In the genomic region with DNA sequence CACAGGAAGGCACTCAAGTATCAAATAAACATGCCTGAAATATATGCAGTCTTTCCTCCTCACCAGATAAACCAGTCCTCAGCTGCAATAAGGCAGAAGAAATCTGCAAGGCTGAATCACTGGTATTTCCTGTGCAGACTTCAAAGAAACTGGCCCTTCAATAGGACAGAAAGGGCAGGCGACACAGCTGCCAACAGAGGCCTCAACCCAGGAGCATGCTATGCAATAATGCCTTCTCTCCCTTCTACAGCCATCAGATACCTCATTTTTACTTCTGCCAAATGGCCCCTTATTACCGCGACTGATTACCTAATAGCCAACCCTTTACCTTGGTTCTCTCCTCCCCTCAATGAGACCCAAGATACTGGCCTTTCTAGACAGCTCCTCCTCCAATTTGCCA, we compare ENCODE assay signal across 10 cellular contexts. TPM values are rescaled to one million over a fixed set of nuclear protein-coding genes. Genes with fewer than 3 reads are reported as not detected.
DNase-seq lines count a peak whose midpoint lies in the region; ATAC-seq, FAIRE-seq and TF ChIP-seq lines count a peak whose summit lies in the region.
"Had no signal": no experiment of that assay in that cellular context is flagged by ENCODE, and none has a peak within 500 bp of the region (broad histone marks: within the 10 kb centered on the region; RNA-seq: fewer than 3 reads in every experiment).

No MANE protein-coding gene starts in this region.

- H3K4me1 Mint-ChIP-seq in CD4-positive, alpha-beta T cell (ENCODE audit: low read depth), result peaks cover 37% of the 10 kb centered on the region

- FAIRE-seq in HTR-8/SVneo (lab: Jason Lieb, UNC) (peak; percentile 88), GM12878 (lab: Jason Lieb, UNC) (no peak)

- no peak overlapping the region for H3K4me3 ChIP-seq in AG09309 (ENCODE audit: control insufficient read depth, low read depth, low read length)
- H3K4me3 ChIP-seq in GM12878, result no peak overlapping the region
- H3K4me3 ChIP-seq in mesodermal cell (ENCODE audit: extremely low read depth, insufficient read depth, low read length, poor library complexity, severe bottlenecking), result no peak overlapping the region
- H3K4me3 ChIP-seq in left ventricle myocardium inferior, result no peak overlapping the region

- SMC1A ChIA-PET in GM12878 (lab: Charles Lee; ENCODE audit: uncharacterized antibody, unreplicated experiment), result interaction anchor here (0.7 to 8.0 kb wide), 8 partner anchors 8 to 86 kb away, joined by 3 to 48 read pairs (median 4); no protein-coding TSS in a partner anchor

- DNase-seq in AG09309 (ENCODE audit: low read depth) (peak; percentile 17), HTR-8/SVneo (ENCODE audit: insufficient read length, low spot score) (peak; percentile 59), GM12878 (ENCODE audit: low read depth, low spot score) (no peak), left ventricle myocardium inferior (no peak), activated gamma-delta T cell treated with Interleukin-2 at 50 U/mL for 16 hours (no peak)
- DNase-seq in CD4-positive, alpha-beta T cell, result no peak
- DNase-seq: KBM-7 had no signal

- peaks cover 27% of the 10 kb centered on the region for H3K4me1 ChIP-seq in GM12878 (ENCODE audit: control insufficient read depth, insufficient read depth, low read length)
- peaks cover 57% of the 10 kb centered on the region for H3K4me1 ChIP-seq in mesodermal cell (ENCODE audit: control insufficient read depth, insufficient read depth, low read length, poor library complexity, severe bottlenecking)
- peaks cover 44% of the 10 kb centered on the region for H3K4me1 ChIP-seq in left ventricle myocardium inferior

- H3K9me3 Mint-ChIP-seq in CD4-positive, alpha-beta T cell, result no peaks in the 10 kb centered on the region
- H3K9me3 Mint-ChIP-seq: memory B cell had no signal

- H3K4me2 ChIP-seq in GM12878 (ENCODE audit: control insufficient read depth, insufficient read depth), result no peak overlapping the region

- CTCF ChIA-PET in GM12878 (lab: Yijun Ruan, JAX), result interaction anchor here (0.9 to 5.0 kb wide), 7 partner anchors 8 to 359 kb away, joined by 3 to 27 read pairs (median 4); no protein-coding TSS in a partner anchor
- CTCF ChIA-PET in CD4-positive, alpha-beta T cell (lab: Charles Lee), result interaction anchor here (1.6 to 3.0 kb wide), 2 partner anchors 33 to 47 kb away, joined by 5 to 14 read pairs; no protein-coding TSS in a partner anchor

- intact Hi-C loops in GM12878 (cut with micrococcal nuclease; ENCODE audit: unreplicated experiment) (no loop called here), left ventricle myocardium inferior (cut with micrococcal nuclease) (no loop called here)
- intact Hi-C loops in CD4-positive, alpha-beta T cell (cut with DNase I, micrococcal nuclease), result no loop called here

- no peak overlapping the region for H2AFZ ChIP-seq in GM12878 (ENCODE audit: control insufficient read depth, low read depth, low read length)

- ATAC-seq in GM12878 (peak; percentile 6; the same call in 2 of the 3 replicates), GM18498 (IDR thresholded peaks at IDR 0.05; ENCODE audit: unreplicated experiment) (no peak)
- no peak for ATAC-seq in CD4-positive, alpha-beta T cell (ENCODE audit: poor library complexity)

- TF ChIP-seq CTCF in AG09309 (IDR thresholded peaks at IDR 0.05; ENCODE audit: control insufficient read depth, insufficient read depth, low read depth, low read length, missing control alignments) (no peak), GM12878 (IDR thresholded peaks at IDR 0.05 in 2 of 3, conservative IDR thresholded peaks at IDR 0.05 in 1 of 3; ENCODE audit: control insufficient read depth in 2 of 3, extremely low read depth in 1 of 3, insufficient read depth in 1 of 3, low read depth in 3 of 3, low read length in 3 of 3) (no peak), left ventricle myocardium inferior (IDR thresholded peaks at IDR 0.05; ENCODE audit: borderline replicate concordance) (no peak)
- TF ChIP-seq CTCF in CD4-positive, alpha-beta T cell (IDR thresholded peaks at IDR 0.05), result no peak

- in situ Hi-C loops in GM12878 (cut with MboI), result no loop called here

- peaks cover 0 to 2% of the 10 kb centered on the region in 2 experiments; a peak in 2 of 4 replicates for H3K36me3 ChIP-seq in GM12878 (ENCODE audit: control insufficient read depth in 2 of 2, insufficient read depth in 2 of 2, low read length in 1 of 2)
- peaks cover 27% of the 10 kb centered on the region for H3K36me3 ChIP-seq in mesodermal cell (ENCODE audit: control insufficient read depth, insufficient read depth, low read length)
- peaks cover 7% of the 10 kb centered on the region for H3K36me3 ChIP-seq in left ventricle myocardium inferior

- no peak overlapping the region for H3K27ac Mint-ChIP-seq in CD4-positive, alpha-beta T cell
- H3K27ac Mint-ChIP-seq: memory B cell had no signal

- no TSS peak for BruUV-seq in GM12878 (replicated peaks; lab: Mats Ljungman, UMichigan)

- H3K36me3 Mint-ChIP-seq in CD4-positive, alpha-beta T cell (ENCODE audit: low read depth), result peaks cover 23% of the 10 kb centered on the region

- peaks cover 78% of the 10 kb centered on the region for H3K79me2 ChIP-seq in GM12878 (ENCODE audit: control insufficient read depth, insufficient read depth, low read length)

- TF ChIP-seq POLR2A in GM12878 (IDR thresholded peaks at IDR 0.05; ENCODE audit: low read depth, low read length), result no peak

- RAD21 ChIA-PET in GM12878 (lab: Charles Lee; ENCODE audit: unreplicated experiment), result interaction anchor here (1.0 to 7.8 kb wide), 2 partner anchors 33 to 47 kb away, joined by 4 to 46 read pairs; no protein-coding TSS in a partner anchor

- TF ChIP-seq EP300 in GM12878 (IDR thresholded peaks at IDR 0.05; ENCODE audit: borderline replicate concordance in 1 of 2, control insufficient read depth in 1 of 2, low read depth in 2 of 2, low read length in 2 of 2), result no peak

- no peaks in the 10 kb centered on the region for H3K27me3 Mint-ChIP-seq in CD4-positive, alpha-beta T cell
- H3K27me3 Mint-ChIP-seq: memory B cell had no signal

- H4K20me1 ChIP-seq in GM12878 (ENCODE audit: control insufficient read depth, insufficient read depth), result no peaks in the 10 kb centered on the region

- no peak overlapping the region for H3K9ac ChIP-seq in GM12878 (ENCODE audit: control insufficient read depth, insufficient read depth, low read length)

- H3K27me3 ChIP-seq in GM12878 (replicated peaks in 1 of 2; ENCODE audit: control insufficient read depth in 2 of 2, insufficient read depth in 2 of 2, low read length in 1 of 2) (no peaks in the 10 kb centered on the region), left ventricle myocardium inferior (ENCODE audit: low read depth) (no peaks in the 10 kb centered on the region)
- H3K27me3 ChIP-seq in CD4-positive, alpha-beta T cell (ENCODE audit: control insufficient read depth, insufficient read depth, low read length), result no peaks in the 10 kb centered on the region

- H3K4me3 Mint-ChIP-seq in CD4-positive, alpha-beta T cell, result no peak overlapping the region
- H3K4me3 Mint-ChIP-seq: memory B cell had no signal

- no peak for TF ChIP-seq RAD21 in GM12878 (IDR thresholded peaks at IDR 0.05; ENCODE audit: insufficient read depth, low read depth, low read length)

- POLR2A ChIA-PET in GM12878 (lab: Charles Lee), result interaction anchor here (0.6 to 2.8 kb wide), 7 partner anchors 9 to 76 kb away, joined by 3 to 16 read pairs (median 5); no protein-coding TSS in a partner anchor
- POLR2A ChIA-PET in CD4-positive, alpha-beta T cell (lab: Charles Lee), result interaction anchor here (1.0 kb wide), 1 partner anchor 20 kb away, joined by 3 read pairs; no protein-coding TSS in a partner anchor

- H3K9me3 ChIP-seq in GM12878 (replicated peaks; ENCODE audit: control insufficient read depth, insufficient read depth, low read length) (no peaks in the 10 kb centered on the region), mesodermal cell (ENCODE audit: control insufficient read depth, low read length) (no peaks in the 10 kb centered on the region), left ventricle myocardium inferior (replicated peaks) (no peaks in the 10 kb centered on the region)
- no peaks in the 10 kb centered on the region for H3K9me3 ChIP-seq in CD4-positive, alpha-beta T cell (ENCODE audit: control insufficient read depth, low read length)

- 98% methylated on average over 3 of the region's 3 CpGs for WGBS in GM12878 (ENCODE audit: insufficient coverage, insufficient replicate concordance, low lambda C conversion rate, missing lambda C conversion rate)
- WGBS in mesodermal cell (ENCODE audit: insufficient coverage in 2 of 2), 2 experiments, result 76 to 78% methylated on average over 3 of the region's 3 CpGs

- H3K27ac ChIP-seq in GM12878 (ENCODE audit: control insufficient read depth, insufficient read depth) (no peak overlapping the region), mesodermal cell (ENCODE audit: low read depth, low read length, severe bottlenecking) (peak overlapping the region; percentile 82), left ventricle myocardium inferior (replicated peaks) (no peak overlapping the region)
- no peak overlapping the region for H3K27ac ChIP-seq in CD4-positive, alpha-beta T cell (ENCODE audit: low read depth, low read length)

RNA-seq across cellular contexts. Expression of gene NUMA1, which starts 8.0 kb away (rescaled TPM):
- 241 and 261 TPM in 2 replicates for total RNA-seq in GM12878 (2013; cell fraction: nucleolus; rRNA removed)
- 82.3 and 88.1 TPM in 2 replicates for total RNA-seq in GM12878 (2014; rRNA removed)
- total RNA-seq in GM12878 (2014; rRNA removed; fragmentation: Illumina TruSeq; extraction: Trizol), result 44.3 TPM in 2 replicates
- total RNA-seq in GM12878 (2021), result 102 and 111 TPM in 2 replicates
- 53.5 TPM for polyA plus RNA-seq in GM12878 (2011; ENCODE audit: low read depth)
- polyA plus RNA-seq in GM12878 (2011; rRNA removed), result 32.7 and 61.5 TPM in 2 replicates
- 69.4 and 72.3 TPM in 2 replicates for polyA plus RNA-seq in GM12878 (2011; cell fraction: cytosol; rRNA removed)
- 236 and 254 TPM in 2 replicates for polyA plus RNA-seq in GM12878 (2011; cell fraction: nucleus; rRNA removed)
- polyA plus RNA-seq in GM12878 (2012), result 95.7 and 106 TPM in 2 replicates
- 36.7 and 60.6 TPM in 2 replicates for polyA plus RNA-seq in GM12878 (2014; fragmentation: Illumina TruSeq; extraction: Trizol)
- 1 to 10 TPM; 5.5 to 7.1 TPM for polyA plus RNA-seq in GM12878 (2014; fragmentation: Nextera tagmentation; extraction: Ambion mirVana)
- polyA plus RNA-seq in GM12878 (2014; rRNA removed), result 77.3 and 84.6 TPM in 2 replicates
- 10 to 100 TPM; 58.1 to 63.5 TPM for polyA plus RNA-seq in GM12878 (2016; fragmentation: Nextera tagmentation; extraction: Ambion mirVana)
- polyA minus RNA-seq in GM12878 (2011; rRNA and poly(A)+ RNA removed), result 115 and 125 TPM in 2 replicates
- polyA minus RNA-seq in GM12878 (2011; cell fraction: cytosol; rRNA and poly(A)+ RNA removed), result 46.7 and 48.0 TPM in 2 replicates
- polyA minus RNA-seq in GM12878 (2011; cell fraction: nucleus; rRNA and poly(A)+ RNA removed), result 90.7 and 135 TPM in 2 replicates
- 146 TPM for polyA plus RNA-seq in mesodermal cell (2013, experiment 1 of 2)
- polyA plus RNA-seq in mesodermal cell (2013, experiment 2 of 2), result 135 TPM
- 82.5 TPM for total RNA-seq in left ventricle myocardium inferior
- 100 to 1,000 TPM; 191 to 197 TPM for total RNA-seq in CD4-positive, alpha-beta T cell

RNA-seq across cellular contexts. Expression of gene LRRC51, which starts 8.3 kb away (rescaled TPM):
- 1.3 and 1.4 TPM in 2 replicates for total RNA-seq in GM12878 (2013; cell fraction: nucleolus; rRNA removed)
- total RNA-seq in GM12878 (2014; rRNA removed), result 4.0 and 5.6 TPM in 2 replicates
- total RNA-seq in GM12878 (2014; rRNA removed; fragmentation: Illumina TruSeq; extraction: Trizol), result 4.1 and 4.7 TPM in 2 replicates
- total RNA-seq in GM12878 (2021), result 2.6 and 5.5 TPM in 2 replicates
- 2.8 TPM for polyA plus RNA-seq in GM12878 (2011; ENCODE audit: low read depth)
- polyA plus RNA-seq in GM12878 (2011; rRNA removed), result 6.1 and 8.6 TPM in 2 replicates
- 7.7 and 9.9 TPM in 2 replicates for polyA plus RNA-seq in GM12878 (2011; cell fraction: cytosol; rRNA removed)
- 3.6 and 5.0 TPM in 2 replicates for polyA plus RNA-seq in GM12878 (2011; cell fraction: nucleus; rRNA removed)
- 3.6 and 7.1 TPM in 2 replicates for polyA plus RNA-seq in GM12878 (2012)
- polyA plus RNA-seq in GM12878 (2014; fragmentation: Illumina TruSeq; extraction: Trizol), result 6.4 and 11.7 TPM in 2 replicates
- 1 to 10 TPM; 4.7 to 6.2 TPM for polyA plus RNA-seq in GM12878 (2014; fragmentation: Nextera tagmentation; extraction: Ambion mirVana)
- 7.5 and 7.8 TPM in 2 replicates for polyA plus RNA-seq in GM12878 (2014; rRNA removed)
- 1 to 10 TPM; 3.1 to 6.1 TPM for polyA plus RNA-seq in GM12878 (2016; fragmentation: Nextera tagmentation; extraction: Ambion mirVana)
- 8.6 and 10.5 TPM in 2 replicates for polyA minus RNA-seq in GM12878 (2011; rRNA and poly(A)+ RNA removed)
- polyA minus RNA-seq in GM12878 (2011; cell fraction: cytosol; rRNA and poly(A)+ RNA removed), result 1.6 and 6.0 TPM in 2 replicates
- 0.73 and 1.4 TPM in 2 replicates for polyA minus RNA-seq in GM12878 (2011; cell fraction: nucleus; rRNA and poly(A)+ RNA removed)
- 5.4 TPM for polyA plus RNA-seq in mesodermal cell (2013, experiment 1 of 2)
- polyA plus RNA-seq in mesodermal cell (2013, experiment 2 of 2), result 4.9 TPM
- total RNA-seq in left ventricle myocardium inferior, result 3.5 TPM
- 1 to 10 TPM in 1 of 2 experiments, under 1 TPM in 1; 0.87 to 1.1 TPM for total RNA-seq in CD4-positive, alpha-beta T cell

RNA-seq across cellular contexts. Expression of gene LAMTOR1, which starts 30.7 kb away (rescaled TPM):
- 30.6 and 35.0 TPM in 2 replicates for total RNA-seq in GM12878 (2013; cell fraction: nucleolus; rRNA removed)
- total RNA-seq in GM12878 (2014; rRNA removed) (112 and 127 TPM in 2 replicates), GM12878 (2014; rRNA removed; fragmentation: Illumina TruSeq; extraction: Trizol) (59.8 and 66.5 TPM in 2 replicates), GM12878 (2021) (80.8 and 82.1 TPM in 2 replicates), left ventricle myocardium inferior (82.0 TPM)
- polyA plus RNA-seq in GM12878 (2011; ENCODE audit: low read depth), result 57.1 TPM
- polyA plus RNA-seq in GM12878 (2011; rRNA removed) (45.8 and 58.8 TPM in 2 replicates), GM12878 (2014; fragmentation: Illumina TruSeq; extraction: Trizol) (75.6 and 94.4 TPM in 2 replicates), GM12878 (2014; fragmentation: Nextera tagmentation; extraction: Ambion mirVana) (100 to 1,000 TPM in 1 of 2 experiments, 10 to 100 TPM in 1; 85.1 to 126 TPM), GM12878 (2014; rRNA removed) (126 and 128 TPM in 2 replicates), GM12878 (2016; fragmentation: Nextera tagmentation; extraction: Ambion mirVana) (100 to 1,000 TPM; 139 to 141 TPM)
- 99.0 and 108 TPM in 2 replicates for polyA plus RNA-seq in GM12878 (2011; cell fraction: cytosol; rRNA removed)
- 65.8 and 80.4 TPM in 2 replicates for polyA plus RNA-seq in GM12878 (2011; cell fraction: nucleus; rRNA removed)
- polyA plus RNA-seq in GM12878 (2012), result 71.6 and 72.6 TPM in 2 replicates
- polyA minus RNA-seq in GM12878 (2011; rRNA and poly(A)+ RNA removed), result 99.0 and 105 TPM in 2 replicates
- 45.6 and 60.0 TPM in 2 replicates for polyA minus RNA-seq in GM12878 (2011; cell fraction: cytosol; rRNA and poly(A)+ RNA removed)
- polyA minus RNA-seq in GM12878 (2011; cell fraction: nucleus; rRNA and poly(A)+ RNA removed), result 33.1 and 62.5 TPM in 2 replicates
- 142 TPM for polyA plus RNA-seq in mesodermal cell (2013, experiment 1 of 2)
- polyA plus RNA-seq in mesodermal cell (2013, experiment 2 of 2), result 112 TPM
- total RNA-seq in CD4-positive, alpha-beta T cell, result 10 to 100 TPM; 29.5 to 30.4 TPM

RNA-seq across cellular contexts. Expression of gene TOMT, which starts 33.4 kb away (rescaled TPM):
- total RNA-seq in GM12878 (2013; cell fraction: nucleolus; rRNA removed), result not detected in 2 replicates
- total RNA-seq in GM12878 (2014; rRNA removed) (not detected in 2 replicates), GM12878 (2014; rRNA removed; fragmentation: Illumina TruSeq; extraction: Trizol) (not detected in 2 replicates), GM12878 (2021) (not detected in 2 replicates), left ventricle myocardium inferior (not detected)
- not detected for polyA plus RNA-seq in GM12878 (2011; ENCODE audit: low read depth)
- polyA plus RNA-seq in GM12878 (2011; rRNA removed) (not detected in 2 replicates), GM12878 (2014; fragmentation: Illumina TruSeq; extraction: Trizol) (not detected in 2 replicates), GM12878 (2014; fragmentation: Nextera tagmentation; extraction: Ambion mirVana) (not detected), GM12878 (2014; rRNA removed) (not detected in 2 replicates), GM12878 (2016; fragmentation: Nextera tagmentation; extraction: Ambion mirVana) (not detected)
- polyA plus RNA-seq in GM12878 (2011; cell fraction: cytosol; rRNA removed), result not detected in 2 replicates
- not detected in 2 replicates for polyA plus RNA-seq in GM12878 (2011; cell fraction: nucleus; rRNA removed)
- polyA plus RNA-seq in GM12878 (2012), result not detected in 2 replicates
- polyA minus RNA-seq in GM12878 (2011; rRNA and poly(A)+ RNA removed), result not detected in 2 replicates
- polyA minus RNA-seq in GM12878 (2011; cell fraction: cytosol; rRNA and poly(A)+ RNA removed), result not detected in 2 replicates
- polyA minus RNA-seq in GM12878 (2011; cell fraction: nucleus; rRNA and poly(A)+ RNA removed), result not detected in 2 replicates
- polyA plus RNA-seq in mesodermal cell (2013, experiment 1 of 2), result not detected
- polyA plus RNA-seq in mesodermal cell (2013, experiment 2 of 2), result not detected
- not detected for total RNA-seq in CD4-positive, alpha-beta T cell

RNA-seq across cellular contexts. Expression of gene ANAPC15, which starts 40.1 kb away (rescaled TPM):
- total RNA-seq in GM12878 (2013; cell fraction: nucleolus; rRNA removed), result 7.3 and 14.1 TPM in 2 replicates
- total RNA-seq in GM12878 (2014; rRNA removed) (78.0 and 83.4 TPM in 2 replicates), GM12878 (2014; rRNA removed; fragmentation: Illumina TruSeq; extraction: Trizol) (88.3 and 88.6 TPM in 2 replicates), GM12878 (2021) (81.0 and 85.6 TPM in 2 replicates), left ventricle myocardium inferior (43.9 TPM)
- 72.9 TPM for polyA plus RNA-seq in GM12878 (2011; ENCODE audit: low read depth)
- polyA plus RNA-seq in GM12878 (2011; rRNA removed) (84.6 and 99.6 TPM in 2 replicates), GM12878 (2014; fragmentation: Illumina TruSeq; extraction: Trizol) (91.9 and 118 TPM in 2 replicates), GM12878 (2014; fragmentation: Nextera tagmentation; extraction: Ambion mirVana) (100 to 1,000 TPM; 230 to 372 TPM), GM12878 (2014; rRNA removed) (84.3 and 86.0 TPM in 2 replicates), GM12878 (2016; fragmentation: Nextera tagmentation; extraction: Ambion mirVana) (100 to 1,000 TPM; 126 to 141 TPM)
- polyA plus RNA-seq in GM12878 (2011; cell fraction: cytosol; rRNA removed), result 86.3 and 97.5 TPM in 2 replicates
- 52.6 and 65.7 TPM in 2 replicates for polyA plus RNA-seq in GM12878 (2011; cell fraction: nucleus; rRNA removed)
- 66.1 and 85.8 TPM in 2 replicates for polyA plus RNA-seq in GM12878 (2012)
- 49.0 and 65.4 TPM in 2 replicates for polyA minus RNA-seq in GM12878 (2011; rRNA and poly(A)+ RNA removed)
- 10.2 and 12.1 TPM in 2 replicates for polyA minus RNA-seq in GM12878 (2011; cell fraction: cytosol; rRNA and poly(A)+ RNA removed)
- polyA minus RNA-seq in GM12878 (2011; cell fraction: nucleus; rRNA and poly(A)+ RNA removed), result 13.3 and 19.8 TPM in 2 replicates
- polyA plus RNA-seq in mesodermal cell (2013, experiment 1 of 2), result 38.9 TPM
- polyA plus RNA-seq in mesodermal cell (2013, experiment 2 of 2), result 48.8 TPM
- total RNA-seq in CD4-positive, alpha-beta T cell, result 10 to 100 TPM; 48.8 to 52.5 TPM

Comparison
In these comparisons a context has a peak if more than half of its experiments do, and no peak if none do; other contexts are left out.
1. DNase-seq: peak in AG09309 (single experiment) and HTR-8/SVneo (single experiment); none in GM12878 (single experiment), left ventricle myocardium inferior (single experiment), activated gamma-delta T cell treated with Interleukin-2 at 50 U/mL for 16 hours (single experiment) and CD4-positive, alpha-beta T cell (0 of 10).